ENCODE assay signal across 25 cellular contexts in the genomic region with DNA sequence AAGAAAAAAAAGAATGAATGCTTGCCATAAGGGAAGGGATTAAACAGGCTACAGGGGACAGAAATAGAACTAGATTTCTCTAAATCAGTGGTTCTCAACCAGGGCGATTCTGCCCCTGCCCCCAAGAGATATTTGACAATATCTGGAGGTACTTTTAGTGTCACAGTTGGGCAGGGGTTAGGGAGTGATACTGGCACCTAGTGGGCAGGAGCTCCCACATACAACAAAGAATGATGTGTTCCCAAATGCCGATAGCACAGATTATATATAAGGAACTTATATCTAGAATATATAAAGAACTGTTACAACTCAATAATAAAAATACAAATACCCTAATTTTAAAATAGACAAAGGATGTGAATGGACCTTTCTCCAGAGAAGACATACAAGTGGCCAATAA. TPM values are rescaled to one million over a fixed set of nuclear protein-coding genes. Genes with fewer than 3 reads are reported as not detected.
A peak's percentile ranks its signal among the peaks of the same experiment; 100 is the strongest.
DNase-seq lines count a peak whose midpoint lies in the region; ATAC-seq and TF ChIP-seq lines count a peak whose summit lies in the region.
"Had no signal": no experiment of that assay in that cellular context is flagged by ENCODE, and none has a peak within 500 bp of the region (broad histone marks: within the 10 kb centered on the region; RNA-seq: fewer than 3 reads in every experiment).

No MANE protein-coding gene starts in this region.

- no peak overlapping the region for H3K23ac ChIP-seq in H9 (ENCODE audit: insufficient read length, low read depth, low read length)

- intact Hi-C loops in Calu3 (cut with micrococcal nuclease; ENCODE audit: unreplicated experiment) = no loop called here

- H3K4me3 ChIP-seq in ACC112 (ENCODE audit: low read depth, low read length) (no peak overlapping the region), fibroblast of the aortic adventitia (ENCODE audit: low read depth, low read length) (no peak overlapping the region)
- H3K4me3 ChIP-seq: esophagus squamous epithelium, suprapubic skin, uterus had no signal

- H3K36me3 ChIP-seq in ACC112 (ENCODE audit: insufficient read depth, low read length) = no peaks in the 10 kb centered on the region
- H3K36me3 ChIP-seq: uterus had no signal

- H2BK120ac ChIP-seq in H9 (ENCODE audit: low read depth, low read length, poor library complexity, severe bottlenecking) = no peak overlapping the region

- H3K4me1 ChIP-seq in ACC112 (ENCODE audit: control insufficient read depth, insufficient read depth, low read length, unreplicated experiment) = peaks cover 32% of the 10 kb centered on the region
- peaks cover 5% of the 10 kb centered on the region; the same call in 1 of the 2 replicates for H3K4me1 ChIP-seq in H9 (ENCODE audit: insufficient read depth, low read length)
- H3K4me1 ChIP-seq: esophagus squamous epithelium, suprapubic skin, uterus had no signal

- peaks cover 12 to 28% of the 10 kb centered on the region in 2 experiments for H3K4me1 Mint-ChIP-seq in H9
- peaks cover 27% of the 10 kb centered on the region for H3K4me1 Mint-ChIP-seq in WTC11
- peaks cover 2% of the 10 kb centered on the region for H3K4me1 Mint-ChIP-seq in Calu3 (ENCODE audit: low read depth, unreplicated experiment)
- H3K4me1 Mint-ChIP-seq: activated CD4-positive, alpha-beta memory T cell treated with anti-CD3 and anti-CD28 coated beads, Interleukin-2, amount 10 ng/mL, durations not matched to agents 7 days and 5 days had no signal

- H2BK15ac ChIP-seq in H9 (ENCODE audit: low read depth, low read length) = no peak overlapping the region

- H4K8ac ChIP-seq in H9 (replicated peaks; ENCODE audit: insufficient read length, low read depth, low read length) = no peak overlapping the region

- no peaks in the 10 kb centered on the region for H4K20me1 ChIP-seq in H9 (ENCODE audit: control insufficient read depth, insufficient read depth, insufficient read length)

- TF ChIP-seq CTCF in H9 (conservative IDR thresholded peaks at IDR 0.05) = peak; percentile 56
- TF ChIP-seq CTCF in WTC11 (IDR thresholded peaks at IDR 0.05) = no peak
- TF ChIP-seq CTCF in fibroblast of the aortic adventitia (IDR thresholded peaks at IDR 0.05; ENCODE audit: insufficient read depth, low read length) = peak; percentile 15
- no peak for TF ChIP-seq CTCF in Calu3 (IDR thresholded peaks at IDR 0.05; ENCODE audit: unreplicated experiment)

- H3K79me2 ChIP-seq in ACC112 (ENCODE audit: control insufficient read depth, insufficient read depth, low read length, unreplicated experiment) (no peaks in the 10 kb centered on the region), H9 (ENCODE audit: insufficient read depth, low read length) (no peaks in the 10 kb centered on the region)
- H3K79me2 ChIP-seq: parathyroid adenoma had no signal

- no peak overlapping the region for H3K4ac ChIP-seq in H9 (ENCODE audit: low read depth, low read length)

- H3K18ac ChIP-seq in H9 (ENCODE audit: insufficient read length, low read depth, low read length) = no peak overlapping the region

- H2BK5ac ChIP-seq in H9 (ENCODE audit: insufficient read length, low read length) = no peak overlapping the region

- no peak overlapping the region for H2BK20ac ChIP-seq in H9 (ENCODE audit: low read depth, low read length, poor library complexity, severe bottlenecking)

- H3K14ac ChIP-seq in H9 (ENCODE audit: insufficient read depth, low read length) = no peak overlapping the region

- CTCF ChIA-PET in WTC11 (lab: Charles Lee) = interaction anchor here (0.7 to 2.8 kb wide), 4 partner anchors 13 to 552 kb away, joined by 3 to 12 read pairs (median 6); no protein-coding TSS in a partner anchor
- CTCF ChIA-PET in Calu3 (lab: Charles Lee) = interaction anchor here (0.5 to 1.0 kb wide), 2 partner anchors 228 to 904 kb away, joined by 3 read pairs; no protein-coding TSS in a partner anchor

- H3K9ac ChIP-seq in H9 (ENCODE audit: extremely low read depth, insufficient read length, low read length) = no peak overlapping the region
- H3K9ac ChIP-seq: parathyroid adenoma had no signal

- H4K91ac ChIP-seq in H9 (ENCODE audit: insufficient read length, low read depth, low read length) = no peak overlapping the region

- no peak overlapping the region for H3K4me2 ChIP-seq in H9 (ENCODE audit: insufficient read depth, insufficient read length, low read length)

- no peaks in the 10 kb centered on the region for H3K79me1 ChIP-seq in H9 (ENCODE audit: insufficient read depth, low read depth, low read length, poor library complexity, severe bottlenecking)

- WGBS in H9 (ENCODE audit: extremely low coverage, insufficient read length, low lambda C conversion rate) = no CpG with 5 or more reads among the region's 2 CpGs

- H3K36me3 Mint-ChIP-seq in H9 (ENCODE audit: insufficient read depth in 1 of 3, low read depth in 3 of 3) = peaks cover 51 to 86% (median 84%) of the 10 kb centered on the region in 3 experiments
- peaks cover 38% of the 10 kb centered on the region for H3K36me3 Mint-ChIP-seq in WTC11
- H3K36me3 Mint-ChIP-seq in Calu3 (ENCODE audit: insufficient read depth, unreplicated experiment) = peaks cover 16% of the 10 kb centered on the region

- no peak overlapping the region for H3T11ph ChIP-seq in H9 (ENCODE audit: low read length)

- no peak overlapping the region for H2AK5ac ChIP-seq in H9 (ENCODE audit: insufficient read length, low read length)

- H3K56ac ChIP-seq in H9 (ENCODE audit: insufficient read length, low read depth, low read length) = no peak overlapping the region

- DNase-seq in H9 (no peak), WTC11 (ENCODE audit: low spot score) (no peak), fibroblast of the aortic adventitia (ENCODE audit: low read depth) (no peak), activated gamma-delta T cell treated with Interleukin-2 at 50 U/mL for 16 hours (no peak), C1 segment of cervical spinal cord (lab: John Stamatoyannopoulos, UW) (no peak), Calu3 (no peak)
- DNase-seq: activated CD4-positive, alpha-beta memory T cell treated with anti-CD3 and anti-CD28 coated beads, Interleukin-2, amount 10 ng/mL, durations not matched to agents 7 days and 5 days; activated naive CD4-positive, alpha-beta T cell; CD8-positive, alpha-beta T cell; central memory CD4-positive, alpha-beta T cell; DMS79 treated with DMSO at 0.1 percent for 48 hours; effector CD4-positive, alpha-beta T cell; esophagus squamous epithelium; MM.1S; naive thymus-derived CD8-positive, alpha-beta T cell; NCI-H146; NCI-H82; T-helper 2 cell; uterus; WERI-Rb-1 had no signal

- no peak overlapping the region for H2AFZ ChIP-seq in ACC112 (ENCODE audit: low read length, unreplicated experiment)
- H2AFZ ChIP-seq in H9 (ENCODE audit: low read length) = no peak overlapping the region
- H2AFZ ChIP-seq: parathyroid adenoma had no signal

- no peak overlapping the region for H2BK12ac ChIP-seq in H9 (ENCODE audit: insufficient read length, low read depth, low read length)

- H3K27ac Mint-ChIP-seq in H9 = peak overlapping the region in 1 of 3 experiments; percentile 73; a peak in 2 of 7 replicates
- peak overlapping the region; percentile 61; the same call in 1 of the 2 replicates for H3K27ac Mint-ChIP-seq in WTC11
- no peak overlapping the region for H3K27ac Mint-ChIP-seq in Calu3 (ENCODE audit: unreplicated experiment)
- H3K27ac Mint-ChIP-seq: activated CD4-positive, alpha-beta memory T cell treated with anti-CD3 and anti-CD28 coated beads, Interleukin-2, amount 10 ng/mL, durations not matched to agents 7 days and 5 days; CD8-positive, alpha-beta T cell had no signal

- no peak for TF ChIP-seq POLR2A in GM18505 (IDR thresholded peaks at IDR 0.05; ENCODE audit: borderline replicate concordance, extremely low read depth, insufficient read depth, insufficient read length)

- H3K27ac ChIP-seq in ACC112 (ENCODE audit: low read depth, low read length) (peak overlapping the region; percentile 71), H9 (ENCODE audit: insufficient read length, low read depth, low read length) (no peak overlapping the region)
- H3K27ac ChIP-seq: esophagus squamous epithelium, parathyroid adenoma, suprapubic skin, uterus, WERI-Rb-1 had no signal

- BruUV-seq in Calu3 (replicated peaks; lab: Mats Ljungman, UMichigan) = no TSS peak

- no peak overlapping the region for H4K5ac ChIP-seq in H9 (ENCODE audit: insufficient read length, low read depth, low read length)

- no peak overlapping the region for H3K4me3 Mint-ChIP-seq in H9
- H3K4me3 Mint-ChIP-seq in WTC11 = no peak overlapping the region
- H3K4me3 Mint-ChIP-seq in Calu3 (ENCODE audit: low read depth, unreplicated experiment) = no peak overlapping the region
- H3K4me3 Mint-ChIP-seq: activated CD4-positive, alpha-beta memory T cell treated with anti-CD3 and anti-CD28 coated beads, Interleukin-2, amount 10 ng/mL, durations not matched to agents 7 days and 5 days; CD8-positive, alpha-beta T cell; naive thymus-derived CD8-positive, alpha-beta T cell had no signal

- no peaks in the 10 kb centered on the region for H3K23me2 ChIP-seq in H9 (ENCODE audit: insufficient read length, low read depth, low read length, poor library complexity, severe bottlenecking)

- no peak for ATAC-seq in WTC11
- ATAC-seq in GM18505 (IDR thresholded peaks at IDR 0.05; ENCODE audit: unreplicated experiment) = no peak
- ATAC-seq: CD8-positive, alpha-beta T cell; naive thymus-derived CD8-positive, alpha-beta T cell; sciatic nerve had no signal

- no peaks in the 10 kb centered on the region for H3K27me3 Mint-ChIP-seq in H9 (ENCODE audit: low read depth)
- H3K27me3 Mint-ChIP-seq in WTC11 (ENCODE audit: low read depth) = no peaks in the 10 kb centered on the region
- H3K27me3 Mint-ChIP-seq in Calu3 (ENCODE audit: unreplicated experiment) = no peaks in the 10 kb centered on the region
- H3K27me3 Mint-ChIP-seq: activated CD4-positive, alpha-beta memory T cell treated with anti-CD3 and anti-CD28 coated beads, Interleukin-2, amount 10 ng/mL, durations not matched to agents 7 days and 5 days; naive thymus-derived CD8-positive, alpha-beta T cell had no signal

- POLR2A ChIA-PET in WTC11 (lab: Charles Lee) = no interaction called here

- H3K27me3 ChIP-seq in ACC112 (ENCODE audit: insufficient read depth, low read length) = no peaks in the 10 kb centered on the region
- no peaks in the 10 kb centered on the region for H3K27me3 ChIP-seq in H9 (ENCODE audit: insufficient read depth, low read length)
- H3K27me3 ChIP-seq: esophagus squamous epithelium, suprapubic skin, uterus had no signal

- H3K9me3 ChIP-seq in H9 (ENCODE audit: control insufficient read depth, low read depth, low read length) = no peaks in the 10 kb centered on the region
- H3K9me3 ChIP-seq: esophagus squamous epithelium, suprapubic skin, uterus had no signal

- H3K9me3 Mint-ChIP-seq in H9 = no peaks in the 10 kb centered on the region
- H3K9me3 Mint-ChIP-seq in WTC11 = no peaks in the 10 kb centered on the region
- no peaks in the 10 kb centered on the region for H3K9me3 Mint-ChIP-seq in Calu3 (ENCODE audit: low read depth, unreplicated experiment)
- H3K9me3 Mint-ChIP-seq: activated CD4-positive, alpha-beta memory T cell treated with anti-CD3 and anti-CD28 coated beads, Interleukin-2, amount 10 ng/mL, durations not matched to agents 7 days and 5 days; CD8-positive, alpha-beta T cell; naive thymus-derived CD8-positive, alpha-beta T cell had no signal

RNA-seq across cellular contexts. Expression of gene S100G, which starts 14.7 kb away (rescaled TPM):
- total RNA-seq in H9 (2021) (not detected in 2 replicates), WTC11 (2021) (not detected in 3 replicates), fibroblast of the aortic adventitia (ENCODE audit: low replicate concordance) (not detected in 2 replicates), Calu3 (2022) (not detected in 2 replicates)
- total RNA-seq: activated CD4-positive, alpha-beta memory T cell treated with anti-CD3 and anti-CD28 coated beads, Interleukin-2, amount 10 ng/mL, durations not matched to agents 7 days and 5 days; CD8-positive, alpha-beta T cell; esophagus squamous epithelium; naive thymus-derived CD8-positive, alpha-beta T cell; sciatic nerve; suprapubic skin; uterus had no signal

RNA-seq across cellular contexts. Expression of gene CTPS2, which starts 47.8 kb away (rescaled TPM):
- total RNA-seq in H9 (2021) = 67.7 and 69.7 TPM in 2 replicates
- 23.2 to 27.6 TPM (median 27.4 TPM) in 3 replicates for total RNA-seq in WTC11 (2021)
- total RNA-seq in fibroblast of the aortic adventitia (ENCODE audit: low replicate concordance) = 6.2 and 12.0 TPM in 2 replicates
- total RNA-seq in Calu3 (2022) = 22.2 and 23.2 TPM in 2 replicates

RNA-seq across cellular contexts. Expression of gene SYAP1, which starts 54.8 kb away (rescaled TPM):
- total RNA-seq in H9 (2021) (42.0 and 42.7 TPM in 2 replicates), WTC11 (2021) (18.5 to 19.8 TPM (median 19.1 TPM) in 3 replicates), fibroblast of the aortic adventitia (ENCODE audit: low replicate concordance) (15.9 and 39.9 TPM in 2 replicates), Calu3 (2022) (38.3 and 40.7 TPM in 2 replicates)

Comparison
In these comparisons a context has a peak if more than half of its experiments do, and no peak if none do; other contexts are left out.
1. CTCF ChIP-seq: peak in H9 (single experiment) and fibroblast of the aortic adventitia (single experiment); none in WTC11 (single experiment) and Calu3 (single experiment).